ENCODE assay signal across 1 cellular context in genomic region chr6:143061597-143062385, GRCh38.
TF ChIP-seq lines count a peak whose summit lies in the region.

No MANE protein-coding gene starts in this region.

TF ChIP-seq in HepG2, 621 proteins besides CTCF, POLR2A, EP300 and RAD21 (continued from another document and continues in another):
- TF ChIP-seq ZNF781 (CRISPR knock-in tag; IDR thresholded peaks at IDR 0.05; ENCODE audit: borderline replicate concordance, not compliant biosample characterization) (no peak), ZNF75D (CRISPR knock-in tag; IDR thresholded peaks at IDR 0.05; ENCODE audit: borderline replicate concordance) (no peak), SATB2 (CRISPR knock-in tag; IDR thresholded peaks at IDR 0.05) (0 out of 2 replicates have a peak, but pooled peaks have one; percentile 23), HNRNPUL1 (IDR thresholded peaks at IDR 0.05; ENCODE audit: low read depth, low read length) (peak; percentile 93; the same call in 1 of the 2 replicates), ZNF775 (CRISPR knock-in tag; IDR thresholded peaks at IDR 0.05; ENCODE audit: borderline replicate concordance) (no peak), ZNF281 (CRISPR knock-in tag; IDR thresholded peaks at IDR 0.05; ENCODE audit: borderline replicate concordance) (no peak), ASH2L (IDR thresholded peaks at IDR 0.05; ENCODE audit: insufficient read length, low read depth, low read length) (peak; percentile 56), MLXIP (CRISPR knock-in tag; IDR thresholded peaks at IDR 0.05; ENCODE audit: borderline replicate concordance) (0 out of 2 replicates have a peak, but pooled peaks have one; percentile 39), YEATS2 (CRISPR knock-in tag; IDR thresholded peaks at IDR 0.05; ENCODE audit: borderline replicate concordance) (0 out of 2 replicates have a peak, but pooled peaks have one; percentile 5), ZGPAT (CRISPR knock-in tag; IDR thresholded peaks at IDR 0.05) (peak; percentile 14; the same call in 1 of the 2 replicates), BCL6 (CRISPR knock-in tag; IDR thresholded peaks at IDR 0.05) (peak; percentile 48), HMG20A (CRISPR knock-in tag; IDR thresholded peaks at IDR 0.05; ENCODE audit: borderline replicate concordance) (peak; percentile 13; the same call in 1 of the 2 replicates), NFE2L1 (CRISPR knock-in tag; IDR thresholded peaks at IDR 0.05; ENCODE audit: borderline replicate concordance) (no peak), U2AF2 (IDR thresholded peaks at IDR 0.05; ENCODE audit: low read depth, low read length) (no peak), GATAD1 (CRISPR knock-in tag; IDR thresholded peaks at IDR 0.05) (0 out of 2 replicates have a peak, but pooled peaks have one; percentile 6), RERE (CRISPR knock-in tag; IDR thresholded peaks at IDR 0.05; ENCODE audit: low read depth) (peak; percentile 7; the same call in 1 of the 2 replicates), STAG1 (CRISPR knock-in tag; IDR thresholded peaks at IDR 0.05) (no peak; the same call in 1 of the 2 replicates), ZSCAN20 (CRISPR knock-in tag; IDR thresholded peaks at IDR 0.05; ENCODE audit: borderline replicate concordance) (no peak), MED1 (CRISPR knock-in tag; IDR thresholded peaks at IDR 0.05) (peak; percentile 56; the same call in 1 of the 2 replicates), NCOA1 (CRISPR knock-in tag; IDR thresholded peaks at IDR 0.05) (no peak), FLYWCH1 (CRISPR knock-in tag; IDR thresholded peaks at IDR 0.05) (no peak), MLX (CRISPR knock-in tag; IDR thresholded peaks at IDR 0.05) (no peak), FOXP1 (IDR thresholded peaks at IDR 0.05) (no peak), FOXP1 (CRISPR knock-in tag; IDR thresholded peaks at IDR 0.05) (peak; percentile 82), ZC3H13 (CRISPR knock-in tag; IDR thresholded peaks at IDR 0.05) (no peak), ZSCAN30 (CRISPR knock-in tag; IDR thresholded peaks at IDR 0.05) (no peak), DNMT3B (CRISPR knock-in tag; conservative IDR thresholded peaks at IDR 0.05) (0 out of 2 replicates have a peak, but pooled peaks have one; percentile 16), PHF5A (CRISPR knock-in tag; IDR thresholded peaks at IDR 0.05; ENCODE audit: low read depth, unreplicated experiment) (no peak), ZNF280B (CRISPR knock-in tag; IDR thresholded peaks at IDR 0.05; ENCODE audit: borderline replicate concordance) (no peak), ZNF790 (CRISPR knock-in tag; IDR thresholded peaks at IDR 0.05; ENCODE audit: borderline replicate concordance) (no peak), TARDBP (CRISPR knock-in tag; IDR thresholded peaks at IDR 0.05) (peak; percentile 51), THYN1 (CRISPR knock-in tag; IDR thresholded peaks at IDR 0.05; ENCODE audit: borderline replicate concordance, low read depth) (0 out of 2 replicates have a peak, but pooled peaks have one; percentile 9), FOXA1 (IDR thresholded peaks at IDR 0.05) (no peak), FOXA1 (CRISPR knock-in tag; IDR thresholded peaks at IDR 0.05) (peak; percentile 57; the same call in 1 of the 2 replicates), RXRA (CRISPR knock-in tag; IDR thresholded peaks at IDR 0.05) (no peak), KDM6A (CRISPR knock-in tag; IDR thresholded peaks at IDR 0.05; ENCODE audit: low read depth) (peak; percentile 80; the same call in 1 of the 2 replicates), ATF1 (CRISPR knock-in tag; IDR thresholded peaks at IDR 0.05) (peak; percentile 33; the same call in 1 of the 2 replicates), KLF16 (CRISPR knock-in tag; IDR thresholded peaks at IDR 0.05) (peak in 1 of 2 experiments; percentile 24; a peak in 1 of 4 replicates), ZNF724P (CRISPR knock-in tag; IDR thresholded peaks at IDR 0.05; ENCODE audit: borderline replicate concordance) (no peak)
- TF ChIP-seq, protein P1, sequence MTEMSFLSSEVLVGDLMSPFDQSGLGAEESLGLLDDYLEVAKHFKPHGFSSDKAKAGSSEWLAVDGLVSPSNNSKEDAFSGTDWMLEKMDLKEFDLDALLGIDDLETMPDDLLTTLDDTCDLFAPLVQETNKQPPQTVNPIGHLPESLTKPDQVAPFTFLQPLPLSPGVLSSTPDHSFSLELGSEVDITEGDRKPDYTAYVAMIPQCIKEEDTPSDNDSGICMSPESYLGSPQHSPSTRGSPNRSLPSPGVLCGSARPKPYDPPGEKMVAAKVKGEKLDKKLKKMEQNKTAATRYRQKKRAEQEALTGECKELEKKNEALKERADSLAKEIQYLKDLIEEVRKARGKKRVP (CRISPR knock-in tag; IDR thresholded peaks at IDR 0.05), result 0 out of 4 replicates have a peak, but pooled peaks of 1 of the 2 experiments have one; percentile 28
- TF ChIP-seq, protein P2, sequence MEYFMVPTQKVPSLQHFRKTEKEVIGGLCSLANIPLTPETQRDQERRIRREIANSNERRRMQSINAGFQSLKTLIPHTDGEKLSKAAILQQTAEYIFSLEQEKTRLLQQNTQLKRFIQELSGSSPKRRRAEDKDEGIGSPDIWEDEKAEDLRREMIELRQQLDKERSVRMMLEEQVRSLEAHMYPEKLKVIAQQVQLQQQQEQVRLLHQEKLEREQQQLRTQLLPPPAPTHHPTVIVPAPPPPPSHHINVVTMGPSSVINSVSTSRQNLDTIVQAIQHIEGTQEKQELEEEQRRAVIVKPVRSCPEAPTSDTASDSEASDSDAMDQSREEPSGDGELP (IDR thresholded peaks at IDR 0.05; ENCODE audit: borderline replicate concordance, low read depth), result no peak
- TF ChIP-seq, protein P3, sequence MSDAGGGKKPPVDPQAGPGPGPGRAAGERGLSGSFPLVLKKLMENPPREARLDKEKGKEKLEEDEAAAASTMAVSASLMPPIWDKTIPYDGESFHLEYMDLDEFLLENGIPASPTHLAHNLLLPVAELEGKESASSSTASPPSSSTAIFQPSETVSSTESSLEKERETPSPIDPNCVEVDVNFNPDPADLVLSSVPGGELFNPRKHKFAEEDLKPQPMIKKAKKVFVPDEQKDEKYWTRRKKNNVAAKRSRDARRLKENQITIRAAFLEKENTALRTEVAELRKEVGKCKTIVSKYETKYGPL (CRISPR knock-in tag; IDR thresholded peaks at IDR 0.05), result peak; percentile 80; the same call in 1 of the 2 replicates
- TF ChIP-seq, protein P4, sequence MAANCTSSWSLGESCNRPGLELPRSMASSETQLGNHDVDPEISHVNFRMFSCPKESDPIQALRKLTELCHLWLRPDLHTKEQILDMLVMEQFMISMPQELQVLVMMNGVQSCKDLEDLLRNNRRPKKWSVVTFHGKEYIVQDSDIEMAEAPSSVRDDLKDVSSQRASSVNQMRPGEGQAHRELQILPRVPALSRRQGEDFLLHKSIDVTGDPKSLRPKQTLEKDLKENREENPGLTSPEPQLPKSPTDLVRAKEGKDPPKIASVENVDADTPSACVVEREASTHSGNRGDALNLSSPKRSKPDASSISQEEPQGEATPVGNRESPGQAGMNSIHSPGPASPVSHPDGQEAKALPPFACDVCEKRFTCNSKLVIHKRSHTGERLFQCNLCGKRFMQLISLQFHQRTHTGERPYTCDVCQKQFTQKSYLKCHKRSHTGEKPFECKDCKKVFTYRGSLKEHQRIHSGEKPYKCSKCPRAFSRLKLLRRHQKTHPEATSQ (CRISPR knock-in tag; IDR thresholded peaks at IDR 0.05; ENCODE audit: borderline replicate concordance), result 0 out of 2 replicates have a peak, but pooled peaks have one; percentile 43
